8 cellular contexts compared by ENCODE assay signal in genomic region chr13:41668130-41668757, GRCh38.
DNase-seq lines count a peak whose midpoint lies in the region; ATAC-seq, FAIRE-seq and TF ChIP-seq lines count a peak whose summit lies in the region.

No MANE protein-coding gene starts in this region.

- POLR2A ChIA-PET in HepG2 (lab: Yijun Ruan, JAX), result no interaction called here

- TF ChIP-seq POLR2A in GM12891 (IDR thresholded peaks at IDR 0.05; ENCODE audit: low read depth, low read length) (no peak), HepG2 (IDR thresholded peaks at IDR 0.05; ENCODE audit: insufficient read depth in 1 of 2, low read depth in 2 of 2, low read length in 2 of 2) (no peak)

- peak; percentile 96 for FAIRE-seq in GM12891 (lab: Jason Lieb, UNC)
- FAIRE-seq in HepG2 (lab: Jason Lieb, UNC), result peak; percentile 88

- DNase-seq in AG10803 (ENCODE audit: low read depth) (peak; percentile 95), GM12891 (ENCODE audit: insufficient read length, low spot score) (no peak), NCI-H1436 (lab: John Stamatoyannopoulos, UW) (peak; percentile 11), SKM-1 (lab: John Stamatoyannopoulos, UW; ENCODE audit: unreplicated experiment) (peak; percentile 75), dermis blood vessel endothelial cell (peak; percentile 95), HepG2 (ENCODE audit: low spot score) (peak; percentile 96), tibial artery (peak; percentile 57 to 70)

- H4K20me1 ChIP-seq in HepG2 (ENCODE audit: insufficient read depth, low read length), result no peaks in the 10 kb centered on the region

- 22% methylated on average over 1 of the region's 1 CpG for WGBS in HepG2 (ENCODE audit: low lambda C conversion rate)

- peak; percentile 71 for TF ChIP-seq RAD21 in HepG2 (CRISPR knock-in tag; IDR thresholded peaks at IDR 0.05)

- H3K79me2 ChIP-seq in HepG2 (ENCODE audit: insufficient read depth, low read length), result no peaks in the 10 kb centered on the region

- intact Hi-C loops in HepG2 (cut with micrococcal nuclease; ENCODE audit: unreplicated experiment) (loop anchor here (1.0 to 5.0 kb wide), 3 partner anchors 374 to 548 kb away; no protein-coding TSS in a partner anchor), tibial artery (cut with DNase I; ENCODE audit: low total_unique reads) (loop anchor here (10.0 kb wide), 1 partner anchor 377 kb away; the partner anchor contains the start of gene DGKH)

- in situ Hi-C loops in HepG2 (cut with HindIII; ENCODE audit: extremely low pct_ligation_motif_present, low pct_unique_long_range_greater_than_20kb), result loop anchor here (5.0 kb wide), 1 partner anchor 444 kb away; no protein-coding TSS in a partner anchor

- BruUV-seq in HepG2 (replicated peaks; lab: Mats Ljungman, UMichigan), result no TSS peak

- peak in 1 of 2 experiments; percentile 56; a peak in 2 of 4 replicates for TF ChIP-seq EP300 in HepG2 (IDR thresholded peaks at IDR 0.05; ENCODE audit: low read depth in 2 of 2, low read length in 2 of 2)
- TF ChIP-seq EP300 in HepG2 (CRISPR knock-in tag; IDR thresholded peaks at IDR 0.05; ENCODE audit: borderline replicate concordance), result no peak

- H3K4me3 ChIP-seq in AG10803 (ENCODE audit: low read length), result no peak overlapping the region
- H3K4me3 ChIP-seq in HepG2 (replicated peaks in 1 of 3; ENCODE audit: insufficient read depth in 1 of 3, low read depth in 2 of 3, low read length in 3 of 3), result no peak overlapping the region
- H3K4me3 ChIP-seq in tibial artery, result no peak overlapping the region

- H2AFZ ChIP-seq in HepG2 (ENCODE audit: low read length), result no peak overlapping the region

- H3K9ac ChIP-seq in HepG2 (ENCODE audit: insufficient read depth, low read depth, low read length), result no peak overlapping the region

- H3K4me1 ChIP-seq in HepG2 (ENCODE audit: insufficient read depth, low read length), result peaks cover 15% of the 10 kb centered on the region
- H3K4me1 ChIP-seq in tibial artery, result no peaks in the 10 kb centered on the region

- ATAC-seq in HG02840 (IDR thresholded peaks at IDR 0.05; ENCODE audit: low FRiP score, unreplicated experiment), result peak; percentile 67
- peak; percentile 100 for ATAC-seq in HepG2

- H3K27me3 ChIP-seq in HepG2 (ENCODE audit: control insufficient read depth in 1 of 2, insufficient read depth in 2 of 2, low read length in 2 of 2), result no peaks in the 10 kb centered on the region
- H3K27me3 ChIP-seq in tibial artery, result no peaks in the 10 kb centered on the region

- H3K36me3 ChIP-seq in HepG2 (replicated peaks in 1 of 2; ENCODE audit: control insufficient read depth in 1 of 2, insufficient read depth in 2 of 2, low read length in 2 of 2) (peaks cover 2 to 5% of the 10 kb centered on the region in 2 experiments; a peak in 3 of 5 replicates), tibial artery (peaks cover 0 to 10% (median 0%) of the 10 kb centered on the region in 3 donors)

- H3K9me3 ChIP-seq in HepG2 (ENCODE audit: low read length), result no peaks in the 10 kb centered on the region
- no peaks in the 10 kb centered on the region for H3K9me3 ChIP-seq in tibial artery

- peak overlapping the region; percentile 36 for H3K27ac ChIP-seq in HepG2 (ENCODE audit: extremely low read length, insufficient read depth, low read length)
- H3K27ac ChIP-seq in tibial artery, result no peak overlapping the region

- CTCF ChIA-PET in HepG2 (lab: Yijun Ruan, JAX; ENCODE audit: low intra/inter-chr PET ratio, low total read pairs), result interaction anchor here (2.7 kb wide), 1 partner anchor 442 kb away, joined by 28 read pairs; no protein-coding TSS in a partner anchor

- TF ChIP-seq CTCF in AG10803 (conservative IDR thresholded peaks at IDR 0.05; ENCODE audit: low read length) (peak; percentile 94), HepG2 (CRISPR knock-in tag; IDR thresholded peaks at IDR 0.05) (peak; percentile 88), tibial artery (IDR thresholded peaks at IDR 0.05) (peak; percentile 76 to 90)

- no peak overlapping the region for H3K4me2 ChIP-seq in HepG2 (ENCODE audit: low read depth, low read length)

TF ChIP-seq in GM12891, 5 proteins besides CTCF, POLR2A, EP300 and RAD21:
- TF ChIP-seq TAF1 (IDR thresholded peaks at IDR 0.05; ENCODE audit: low read depth, low read length) (no peak), PAX5 (IDR thresholded peaks at IDR 0.05; ENCODE audit: insufficient read depth, low read length, severe bottlenecking) (no peak), POU2F2 (IDR thresholded peaks at IDR 0.05; ENCODE audit: low read depth, low read length) (no peak), SPI1 (IDR thresholded peaks at IDR 0.05; ENCODE audit: low read depth, low read length) (no peak), POLR2AphosphoS5 (IDR thresholded peaks at IDR 0.05; ENCODE audit: low read depth, low read length) (no peak)

TF ChIP-seq in HepG2, 621 proteins besides CTCF, POLR2A, EP300 and RAD21 (continues in another document):
- TF ChIP-seq HDAC2 (CRISPR knock-in tag; IDR thresholded peaks at IDR 0.05), result peak; percentile 24; the same call in 1 of the 2 replicates
- TF ChIP-seq TAF15 (IDR thresholded peaks at IDR 0.05; ENCODE audit: low read depth, low read length, poor library complexity, severe bottlenecking), result no peak
- TF ChIP-seq MTF2 (CRISPR knock-in tag; IDR thresholded peaks at IDR 0.05; ENCODE audit: borderline replicate concordance), result no peak
- peak; percentile 21; the same call in 1 of the 2 replicates for TF ChIP-seq ZNF792 (CRISPR knock-in tag; IDR thresholded peaks at IDR 0.05)
- 0 out of 2 replicates have a peak, but pooled peaks have one; percentile 16 for TF ChIP-seq ELF3 (CRISPR knock-in tag; IDR thresholded peaks at IDR 0.05)
- no peak for TF ChIP-seq GMEB2 (CRISPR knock-in tag; IDR thresholded peaks at IDR 0.05; ENCODE audit: low read depth)
- TF ChIP-seq TGIF2 (CRISPR knock-in tag; IDR thresholded peaks at IDR 0.05), result 0 out of 2 replicates have a peak, but pooled peaks have one; percentile 28
- TF ChIP-seq GATAD2A (CRISPR knock-in tag; IDR thresholded peaks at IDR 0.05), result peak; percentile 61
- no peak for TF ChIP-seq RBM22 (optimal IDR thresholded peaks at IDR 0.05; ENCODE audit: low read length)
- TF ChIP-seq REL (CRISPR knock-in tag; conservative IDR thresholded peaks at IDR 0.05), result no peak
- no peak for TF ChIP-seq ZSCAN29 (CRISPR knock-in tag; conservative IDR thresholded peaks at IDR 0.05)
- TF ChIP-seq STAG1 (CRISPR knock-in tag; IDR thresholded peaks at IDR 0.05), result peak; percentile 90
- TF ChIP-seq ERF (CRISPR knock-in tag; IDR thresholded peaks at IDR 0.05), result 0 out of 2 replicates have a peak, but pooled peaks have one; percentile 29
- no peak for TF ChIP-seq MBD4 (IDR thresholded peaks at IDR 0.05; ENCODE audit: borderline replicate concordance, low read length)
- no peak for TF ChIP-seq ZNF678 (CRISPR knock-in tag; IDR thresholded peaks at IDR 0.05)
- TF ChIP-seq ETV5 (CRISPR knock-in tag; IDR thresholded peaks at IDR 0.05; ENCODE audit: borderline replicate concordance), result peak; percentile 29; the same call in 1 of the 2 replicates
- TF ChIP-seq KLF11 (CRISPR knock-in tag; IDR thresholded peaks at IDR 0.05), result no peak
- no peak for TF ChIP-seq HNRNPK (IDR thresholded peaks at IDR 0.05; ENCODE audit: low read depth, low read length, poor library complexity, severe bottlenecking)
- no peak for TF ChIP-seq ARNT2 (CRISPR knock-in tag; IDR thresholded peaks at IDR 0.05; ENCODE audit: low read depth)
- TF ChIP-seq MEF2D (CRISPR knock-in tag; IDR thresholded peaks at IDR 0.05), result no peak
- no peak for TF ChIP-seq ATF3 (CRISPR knock-in tag; IDR thresholded peaks at IDR 0.05)
- TF ChIP-seq NR0B2 (CRISPR knock-in tag; IDR thresholded peaks at IDR 0.05), result no peak
- TF ChIP-seq SP140L (CRISPR knock-in tag; IDR thresholded peaks at IDR 0.05; ENCODE audit: borderline replicate concordance), result no peak
- no peak for TF ChIP-seq REXO4 (CRISPR knock-in tag; IDR thresholded peaks at IDR 0.05; ENCODE audit: borderline replicate concordance)
- TF ChIP-seq ATF1 (CRISPR knock-in tag; IDR thresholded peaks at IDR 0.05), result peak; percentile 48; the same call in 1 of the 2 replicates
- TF ChIP-seq SOX6 (IDR thresholded peaks at IDR 0.05), result no peak
- TF ChIP-seq SOX6 (CRISPR knock-in tag; IDR thresholded peaks at IDR 0.05), result no peak
- no peak for TF ChIP-seq PITX1 (CRISPR knock-in tag; IDR thresholded peaks at IDR 0.05)
- no peak for TF ChIP-seq FOXP1 (IDR thresholded peaks at IDR 0.05)
- TF ChIP-seq FOXP1 (CRISPR knock-in tag; IDR thresholded peaks at IDR 0.05), result no peak
- no peak for TF ChIP-seq ARID2 (CRISPR knock-in tag; IDR thresholded peaks at IDR 0.05; ENCODE audit: borderline replicate concordance)
- no peak for TF ChIP-seq PHB2 (IDR thresholded peaks at IDR 0.05; ENCODE audit: partially characterized antibody)
- TF ChIP-seq ZNF75D (CRISPR knock-in tag; IDR thresholded peaks at IDR 0.05; ENCODE audit: borderline replicate concordance), result no peak
- no peak for TF ChIP-seq FOXA3 (CRISPR knock-in tag; IDR thresholded peaks at IDR 0.05)
